35 cellular contexts compared by ENCODE assay signal in genomic region chr2:233459426-233459825, GRCh38.
"Had no signal": no experiment of that assay in that cellular context is flagged by ENCODE, and none has a peak within 500 bp of the region (broad histone marks: within the 10 kb centered on the region; RNA-seq: fewer than 3 reads in every experiment).

No MANE protein-coding gene starts in this region.

- H3K27ac Mint-ChIP-seq: activated CD4-positive, alpha-beta memory T cell treated with anti-CD3 and anti-CD28 coated beads, Interleukin-2, amount 10 ng/mL, durations not matched to agents 7 days and 5 days; activated CD8-positive, alpha-beta memory T cell treated with anti-CD3 and anti-CD28 coated beads, Interleukin-2, amount 10 ng/mL, durations not matched to agents 7 days and 5 days had no signal

- H3K9me3 Mint-ChIP-seq: activated CD4-positive, alpha-beta memory T cell treated with anti-CD3 and anti-CD28 coated beads, Interleukin-2, amount 10 ng/mL, durations not matched to agents 7 days and 5 days had no signal

- ATAC-seq: activated CD8-positive, alpha-beta memory T cell treated with anti-CD3 and anti-CD28 coated beads, Interleukin-2, amount 10 ng/mL, durations not matched to agents 7 days and 5 days; PC-3; Right ventricle myocardium inferior had no signal

- H3K4me3 ChIP-seq: MG63, Peyer's patch had no signal

- DNase-seq: activated CD4-positive, alpha-beta memory T cell treated with anti-CD3 and anti-CD28 coated beads, Interleukin-2, amount 10 ng/mL, durations not matched to agents 7 days and 5 days; activated CD4-positive, alpha-beta T cell treated with anti-CD3 and anti-CD28 coated beads for 1 hour; activated CD4-positive, alpha-beta T cell treated with anti-CD3 and anti-CD28 coated beads for 48 hours; activated CD4-positive, CD25-positive, alpha-beta regulatory T cell; activated CD8-positive, alpha-beta memory T cell treated with anti-CD3 and anti-CD28 coated beads for 24 hours; activated CD8-positive, alpha-beta memory T cell treated with anti-CD3 and anti-CD28 coated beads, Interleukin-2, amount 10 ng/mL, durations not matched to agents 7 days and 5 days; activated CD8-positive, alpha-beta memory T cell treated with anti-CD3 and anti-CD28 coated beads, Interleukin-2, amount 50 U/mL, for 48 hours; activated effector memory CD4-positive, alpha-beta T cell treated with Interleukin-2 at 50 U/mL for 16 hours; activated naive CD4-positive, alpha-beta T cell treated with anti-CD3 and anti-CD28 coated beads, Interleukin-2, amount 50 U/mL, for 16 hours; activated T-cell treated with anti-CD3 and anti-CD28 coated beads, Interleukin-2, amount 50 U/mL, for 48 hours; anterior cingulate cortex; caudate nucleus; Kasumi-1; KG1; MG63; NCI-H1048; NCI-H1105 treated with DMSO at 0.1 percent for 48 hours; NCI-H1436; NCI-H1694; NCI-H1930; NCI-H2081 treated with DMSO at 0.1 percent for 48 hours; NCI-H345; NCI-H524 treated with DMSO at 0.1 percent for 48 hours; NK-92 treated with Interleukin-12 subunit alpha and Interleukin-12 subunit beta, amount 100 ng/mL, for 24 hours; PC-3; Peyer's patch; SW 1271; T-helper 1 cell; T-helper 2 cell; T-helper 9 cell; WERI-Rb-1 had no signal

- H3K4me1 Mint-ChIP-seq: brain had no signal

- H3K4me1 ChIP-seq: Peyer's patch had no signal

- FAIRE-seq: bronchial epithelial cell had no signal

- H3K27me3 ChIP-seq: MG63, Peyer's patch had no signal

- H3K9me3 ChIP-seq: MG63, Peyer's patch had no signal

- H3K4me3 Mint-ChIP-seq: activated CD4-positive, alpha-beta memory T cell treated with anti-CD3 and anti-CD28 coated beads, Interleukin-2, amount 10 ng/mL, durations not matched to agents 7 days and 5 days; activated CD8-positive, alpha-beta memory T cell treated with anti-CD3 and anti-CD28 coated beads, Interleukin-2, amount 10 ng/mL, durations not matched to agents 7 days and 5 days; brain had no signal

- H3K27ac ChIP-seq: Peyer's patch, RWPE1, WERI-Rb-1 had no signal
